ENCODE assay signal across 23 cellular contexts in genomic region chr11:61712911-61713310, GRCh38.
"Had no signal": no experiment of that assay in that cellular context is flagged by ENCODE, and none has a peak within 500 bp of the region (broad histone marks: within the 10 kb centered on the region; RNA-seq: fewer than 3 reads in every experiment).

No MANE protein-coding gene starts in this region.

- H3K27ac Mint-ChIP-seq: activated CD4-positive, alpha-beta memory T cell treated with anti-CD3 and anti-CD28 coated beads, Interleukin-2, amount 10 ng/mL, durations not matched to agents 7 days and 5 days; activated CD4-positive, alpha-beta T cell treated with anti-CD3 and anti-CD28 coated beads, Interleukin-2, amount 10 ng/mL, durations not matched to agents 7 days and 5 days; activated naive CD4-positive, alpha-beta T cell treated with anti-CD3 and anti-CD28 coated beads, Interleukin-2, amount 10 ng/mL, durations not matched to agents 7 days and 5 days; activated naive CD4-positive, alpha-beta T cell treated with anti-CD3 and anti-CD28 coated beads, Interleukin-2, amount 50 U/mL, for 72 hours; activated naive CD8-positive, alpha-beta T cell treated with anti-CD3 and anti-CD28 coated beads, Interleukin-2, amount 10 ng/mL, durations not matched to agents 7 days and 5 days; activated T-cell treated with anti-CD3 and anti-CD28 coated beads, Interleukin-2, amount 50 U/mL, for 24 hours; activated T-cell treated with anti-CD3 and anti-CD28 coated beads, Interleukin-2, amount 50 U/mL, for 72 hours had no signal

- H3K9me3 Mint-ChIP-seq: activated CD4-positive, alpha-beta memory T cell treated with anti-CD3 and anti-CD28 coated beads, Interleukin-2, amount 10 ng/mL, durations not matched to agents 7 days and 5 days; activated CD4-positive, alpha-beta T cell treated with anti-CD3 and anti-CD28 coated beads, Interleukin-2, amount 10 ng/mL, durations not matched to agents 7 days and 5 days; activated naive CD4-positive, alpha-beta T cell treated with anti-CD3 and anti-CD28 coated beads, Interleukin-2, amount 10 ng/mL, durations not matched to agents 7 days and 5 days; activated naive CD4-positive, alpha-beta T cell treated with anti-CD3 and anti-CD28 coated beads, Interleukin-2, amount 50 U/mL, for 72 hours; activated naive CD8-positive, alpha-beta T cell treated with anti-CD3 and anti-CD28 coated beads, Interleukin-2, amount 10 ng/mL, durations not matched to agents 7 days and 5 days; activated T-cell treated with anti-CD3 and anti-CD28 coated beads, Interleukin-2, amount 50 U/mL, for 24 hours; activated T-cell treated with anti-CD3 and anti-CD28 coated beads, Interleukin-2, amount 50 U/mL, for 72 hours had no signal

- H3K9me3 ChIP-seq: esophagus squamous epithelium, gastroesophageal sphincter had no signal

- H3K36me3 Mint-ChIP-seq: activated naive CD4-positive, alpha-beta T cell treated with anti-CD3 and anti-CD28 coated beads, Interleukin-2, amount 10 ng/mL, durations not matched to agents 7 days and 5 days; activated naive CD4-positive, alpha-beta T cell treated with anti-CD3 and anti-CD28 coated beads, Interleukin-2, amount 50 U/mL, for 72 hours; activated naive CD8-positive, alpha-beta T cell treated with anti-CD3 and anti-CD28 coated beads, Interleukin-2, amount 10 ng/mL, durations not matched to agents 7 days and 5 days had no signal

- ATAC-seq: activated naive CD4-positive, alpha-beta T cell treated with anti-CD3 and anti-CD28 coated beads, Interleukin-2, amount 50 U/mL, for 72 hours; activated T-cell treated with anti-CD3 and anti-CD28 coated beads, Interleukin-2, amount 50 U/mL, for 72 hours; gastroesophageal sphincter had no signal

- H3K4me3 ChIP-seq: esophagus squamous epithelium, gastroesophageal sphincter had no signal

- DNase-seq: activated CD4-positive, alpha-beta memory T cell treated with anti-CD3 and anti-CD28 coated beads, Interleukin-2, amount 10 ng/mL, durations not matched to agents 7 days and 5 days; activated CD4-positive, alpha-beta T cell treated with anti-CD3 and anti-CD28 coated beads for 1 hour; activated CD4-positive, alpha-beta T cell treated with anti-CD3 and anti-CD28 coated beads for 4 hours; activated CD4-positive, alpha-beta T cell treated with anti-CD3 and anti-CD28 coated beads, Interleukin-2, amount 10 ng/mL, durations not matched to agents 7 days and 5 days; activated CD4-positive, alpha-beta T cell treated with anti-CD3 and anti-CD28 coated beads, Interleukin-2, amount 50 U/mL, for 4 hours; activated CD8-positive, alpha-beta memory T cell treated with anti-CD3 and anti-CD28 coated beads, Interleukin-2, amount 50 U/mL, for 48 hours; activated gamma-delta T cell; activated naive CD4-positive, alpha-beta T cell; activated naive CD4-positive, alpha-beta T cell treated with anti-CD3 and anti-CD28 coated beads, Interleukin-2, amount 10 ng/mL, durations not matched to agents 7 days and 5 days; activated naive CD8-positive, alpha-beta T cell treated with anti-CD3 and anti-CD28 coated beads, Interleukin-2, amount 10 ng/mL, durations not matched to agents 7 days and 5 days; activated T-cell treated with anti-CD3 and anti-CD28 coated beads for 4 hours; activated T-cell treated with anti-CD3 and anti-CD28 coated beads, Interleukin-2, amount 50 U/mL, for 24 hours; activated T-cell treated with anti-CD3 and anti-CD28 coated beads, Interleukin-2, amount 50 U/mL, for 72 hours; amniotic stem cell; cortex of kidney; effector CD8-positive, alpha-beta T cell; esophagus squamous epithelium; foreskin melanocyte; head of caudate nucleus; T-helper 2 cell had no signal

- H3K27me3 ChIP-seq: esophagus squamous epithelium, gastroesophageal sphincter had no signal

- H3K27me3 Mint-ChIP-seq: activated CD4-positive, alpha-beta T cell treated with anti-CD3 and anti-CD28 coated beads, Interleukin-2, amount 10 ng/mL, durations not matched to agents 7 days and 5 days; activated T-cell treated with anti-CD3 and anti-CD28 coated beads, Interleukin-2, amount 50 U/mL, for 24 hours had no signal

- H3K4me3 Mint-ChIP-seq: activated CD4-positive, alpha-beta memory T cell treated with anti-CD3 and anti-CD28 coated beads, Interleukin-2, amount 10 ng/mL, durations not matched to agents 7 days and 5 days; activated CD4-positive, alpha-beta T cell treated with anti-CD3 and anti-CD28 coated beads, Interleukin-2, amount 10 ng/mL, durations not matched to agents 7 days and 5 days; activated naive CD4-positive, alpha-beta T cell treated with anti-CD3 and anti-CD28 coated beads, Interleukin-2, amount 10 ng/mL, durations not matched to agents 7 days and 5 days; activated naive CD8-positive, alpha-beta T cell treated with anti-CD3 and anti-CD28 coated beads, Interleukin-2, amount 10 ng/mL, durations not matched to agents 7 days and 5 days; activated T-cell treated with anti-CD3 and anti-CD28 coated beads, Interleukin-2, amount 50 U/mL, for 24 hours; activated T-cell treated with anti-CD3 and anti-CD28 coated beads, Interleukin-2, amount 50 U/mL, for 72 hours had no signal

- H3K36me3 ChIP-seq: esophagus squamous epithelium, gastroesophageal sphincter had no signal

- H3K27ac ChIP-seq: epithelial cell of prostate, esophagus squamous epithelium had no signal

- H3K4me1 Mint-ChIP-seq: activated CD4-positive, alpha-beta memory T cell treated with anti-CD3 and anti-CD28 coated beads, Interleukin-2, amount 10 ng/mL, durations not matched to agents 7 days and 5 days; activated CD4-positive, alpha-beta T cell treated with anti-CD3 and anti-CD28 coated beads, Interleukin-2, amount 10 ng/mL, durations not matched to agents 7 days and 5 days; activated naive CD4-positive, alpha-beta T cell treated with anti-CD3 and anti-CD28 coated beads, Interleukin-2, amount 10 ng/mL, durations not matched to agents 7 days and 5 days; activated naive CD8-positive, alpha-beta T cell treated with anti-CD3 and anti-CD28 coated beads, Interleukin-2, amount 10 ng/mL, durations not matched to agents 7 days and 5 days had no signal
